Comparison of ENCODE assay signal across 23 cellular contexts in the genomic region with DNA sequence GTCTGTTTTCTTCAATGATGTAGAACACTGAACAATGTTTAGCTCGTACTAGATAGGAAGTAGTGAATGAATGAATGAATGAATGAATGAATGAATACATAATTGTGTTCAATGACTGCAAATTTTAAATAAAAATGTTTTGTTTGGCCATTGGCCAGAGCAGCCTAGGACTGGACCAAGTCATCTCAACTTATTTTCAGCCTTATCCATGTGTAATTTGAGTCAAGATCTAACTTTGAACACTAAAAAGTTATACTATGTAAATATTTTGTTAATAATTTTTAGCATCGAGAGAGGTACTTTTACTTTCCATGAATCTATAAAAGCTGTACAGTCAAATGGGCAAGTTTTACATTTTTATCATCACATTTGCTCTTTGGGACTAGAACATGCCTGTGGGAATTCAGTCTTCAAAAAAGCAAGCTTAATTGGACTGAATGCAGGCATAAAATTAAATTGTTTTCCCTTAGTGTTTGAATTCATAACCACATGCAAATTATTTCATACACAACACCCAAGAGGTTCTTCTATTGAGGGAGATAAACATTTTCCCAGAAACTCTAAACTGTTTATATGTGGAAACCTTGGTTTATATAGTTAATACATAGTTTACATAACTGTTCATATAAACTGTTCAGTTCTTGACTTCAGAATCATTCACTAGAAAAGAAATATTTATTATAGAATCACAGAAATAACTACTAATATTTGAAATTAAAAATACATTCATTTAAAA.
DNase-seq lines count a peak whose midpoint lies in the region; ATAC-seq, FAIRE-seq and TF ChIP-seq lines count a peak whose summit lies in the region.
"Had no signal": no experiment of that assay in that cellular context is flagged by ENCODE, and none has a peak within 500 bp of the region (broad histone marks: within the 10 kb centered on the region; RNA-seq: fewer than 3 reads in every experiment).

No MANE protein-coding gene starts in this region.

- no peak for TF ChIP-seq RAD21 in GM12878 (IDR thresholded peaks at IDR 0.05; ENCODE audit: insufficient read depth, low read depth, low read length)

- H3K4me1 Mint-ChIP-seq in stimulated activated naive B cell treated with anti-CD40 and anti-IgM and Interleukin-4, amounts not matched to agents 10 μg/mL and 1 μg/mL and 100 μg/mL, for 72 hours, result peaks cover 10 to 15% of the 10 kb centered on the region in 2 donors
- H3K4me1 Mint-ChIP-seq: CD4-positive, CD25-positive, alpha-beta regulatory T cell; CD8-positive, alpha-beta memory T cell; H9 had no signal

- H3K4me3 ChIP-seq in GM12878 (no peak overlapping the region), osteoblast (ENCODE audit: insufficient read depth, low read length) (no peak overlapping the region)

- TF ChIP-seq CTCF in GM12878 (IDR thresholded peaks at IDR 0.05 in 2 of 3, conservative IDR thresholded peaks at IDR 0.05 in 1 of 3; ENCODE audit: control insufficient read depth in 2 of 3, extremely low read depth in 1 of 3, insufficient read depth in 1 of 3, low read depth in 3 of 3, low read length in 3 of 3), result no peak
- TF ChIP-seq CTCF in osteoblast (IDR thresholded peaks at IDR 0.05; ENCODE audit: extremely low read depth, low read depth, low read length), result no peak

- H3K4me1 ChIP-seq in GM12878 (ENCODE audit: control insufficient read depth, insufficient read depth, low read length), result 0 out of 2 replicates have a peak, but pooled peaks cover 3% of the 10 kb centered on the region
- H3K4me1 ChIP-seq in osteoblast (ENCODE audit: insufficient read depth, low read length), result no peaks in the 10 kb centered on the region
- H3K4me1 ChIP-seq: BE2C had no signal

- H3K79me2 ChIP-seq in GM12878 (ENCODE audit: control insufficient read depth, insufficient read depth, low read length), result no peaks in the 10 kb centered on the region
- H3K79me2 ChIP-seq in osteoblast (ENCODE audit: insufficient read depth, low read length), result no peaks in the 10 kb centered on the region

- H3K4me3 Mint-ChIP-seq in stimulated activated naive B cell treated with anti-CD40 and anti-IgM and Interleukin-4, amounts not matched to agents 10 μg/mL and 1 μg/mL and 100 μg/mL, for 72 hours, result no peak overlapping the region
- H3K4me3 Mint-ChIP-seq: CD4-positive, CD25-positive, alpha-beta regulatory T cell; CD8-positive, alpha-beta memory T cell; H9 had no signal

- no peaks in the 10 kb centered on the region for H3K27me3 Mint-ChIP-seq in stimulated activated naive B cell treated with anti-CD40 and anti-IgM and Interleukin-4, amounts not matched to agents 10 μg/mL and 1 μg/mL and 100 μg/mL, for 72 hours
- H3K27me3 Mint-ChIP-seq: CD4-positive, CD25-positive, alpha-beta regulatory T cell; CD8-positive, alpha-beta memory T cell had no signal

- POLR2A ChIA-PET in GM12878 (lab: Charles Lee), result no interaction called here

- H3K27me3 ChIP-seq in GM12878 (replicated peaks in 1 of 2; ENCODE audit: control insufficient read depth in 2 of 2, insufficient read depth in 2 of 2, low read length in 1 of 2) (no peaks in the 10 kb centered on the region), osteoblast (ENCODE audit: insufficient read depth, low read length) (no peaks in the 10 kb centered on the region)
- H3K27me3 ChIP-seq: BE2C had no signal

- WGBS in GM12878 (ENCODE audit: insufficient coverage, insufficient replicate concordance, low lambda C conversion rate, missing lambda C conversion rate), result 28% methylated on average over 2 of the region's 2 CpGs

- no peak overlapping the region for H3K9ac ChIP-seq in GM12878 (ENCODE audit: control insufficient read depth, insufficient read depth, low read length)

- DNase-seq in NCI-H526 treated with DMSO at 0.1 percent for 48 hours (lab: John Stamatoyannopoulos, UW), result peak; percentile 78
- DNase-seq in GM12878 (ENCODE audit: low read depth, low spot score), result no peak
- DNase-seq in fibroblast of peridontal ligament (ENCODE audit: extremely low read depth), result peak; percentile 9
- DNase-seq in stimulated activated naive B cell treated with anti-CD40 and anti-IgM and Interleukin-4, amounts not matched to agents 10 μg/mL and 1 μg/mL and 100 μg/mL, for 72 hours, result no peak
- no peak for DNase-seq in head of caudate nucleus
- no peak for DNase-seq in osteoblast (ENCODE audit: insufficient read length, low spot score, missing footprints)
- DNase-seq: ACHN; BE2C; C1 segment of cervical spinal cord; CD4-positive, CD25-positive, alpha-beta regulatory T cell; CD8-positive, alpha-beta memory T cell; COR-L47; DMS 273 treated with DMSO at 0.1 percent for 48 hours; DMS53; DND-41; H9 had no signal

- no peaks in the 10 kb centered on the region for H3K36me3 ChIP-seq in GM12878 (ENCODE audit: control insufficient read depth in 2 of 2, insufficient read depth in 2 of 2, low read length in 1 of 2)
- H3K36me3 ChIP-seq in osteoblast (ENCODE audit: insufficient read depth, low read length), result no peaks in the 10 kb centered on the region
- H3K36me3 ChIP-seq: BE2C had no signal

- ATAC-seq in GM12878, result no peak
- no peak for ATAC-seq in stimulated activated naive B cell treated with anti-CD40 and anti-IgM and Interleukin-4, amounts not matched to agents 10 μg/mL and 1 μg/mL and 100 μg/mL, for 72 hours (replicated peaks)
- no peak for ATAC-seq in GM21528 (IDR thresholded peaks at IDR 0.05; ENCODE audit: low FRiP score, unreplicated experiment)
- ATAC-seq: HepG2 had no signal

- no peaks in the 10 kb centered on the region for H3K36me3 Mint-ChIP-seq in stimulated activated naive B cell treated with anti-CD40 and anti-IgM and Interleukin-4, amounts not matched to agents 10 μg/mL and 1 μg/mL and 100 μg/mL, for 72 hours
- H3K36me3 Mint-ChIP-seq: CD4-positive, CD25-positive, alpha-beta regulatory T cell; CD8-positive, alpha-beta memory T cell had no signal

- CTCF ChIA-PET in GM12878 (lab: Yijun Ruan, JAX), result no interaction called here

- H3K9me3 ChIP-seq in GM12878 (replicated peaks; ENCODE audit: control insufficient read depth, insufficient read depth, low read length), result no peaks in the 10 kb centered on the region; the same call in 2 of the 3 replicates
- no peaks in the 10 kb centered on the region for H3K9me3 ChIP-seq in osteoblast (ENCODE audit: low read depth, low read length)
- H3K9me3 ChIP-seq: BE2C had no signal

- no peak overlapping the region for H3K27ac Mint-ChIP-seq in stimulated activated naive B cell treated with anti-CD40 and anti-IgM and Interleukin-4, amounts not matched to agents 10 μg/mL and 1 μg/mL and 100 μg/mL, for 72 hours
- H3K27ac Mint-ChIP-seq: CD4-positive, CD25-positive, alpha-beta regulatory T cell; CD8-positive, alpha-beta memory T cell; H9 had no signal

- peaks cover 0 to 9% of the 10 kb centered on the region in 2 donors for H3K9me3 Mint-ChIP-seq in stimulated activated naive B cell treated with anti-CD40 and anti-IgM and Interleukin-4, amounts not matched to agents 10 μg/mL and 1 μg/mL and 100 μg/mL, for 72 hours

- intact Hi-C loops in GM12878 (cut with micrococcal nuclease; ENCODE audit: unreplicated experiment) (no loop called here), head of caudate nucleus (cut with DNase I) (no loop called here)

- BruUV-seq in GM12878 (replicated peaks; lab: Mats Ljungman, UMichigan), result no TSS peak

- RAD21 ChIA-PET in GM12878 (lab: Charles Lee; ENCODE audit: unreplicated experiment), result no interaction called here

- H2AFZ ChIP-seq in GM12878 (ENCODE audit: control insufficient read depth, low read depth, low read length), result no peak overlapping the region
- H2AFZ ChIP-seq in osteoblast (ENCODE audit: low read length), result no peak overlapping the region

- FAIRE-seq in GM12878 (lab: Jason Lieb, UNC), result no peak
- FAIRE-seq: A204.1, G401.6, GM12892, GM18507, H1, HepG2 had no signal

- SMC1A ChIA-PET in GM12878 (lab: Charles Lee; ENCODE audit: uncharacterized antibody, unreplicated experiment), result interaction anchor here (0.9 to 1.9 kb wide), 2 partner anchors 17 to 30 kb away, joined by 3 to 5 read pairs; no protein-coding TSS in a partner anchor

- H3K4me2 ChIP-seq in GM12878 (ENCODE audit: control insufficient read depth, insufficient read depth) (no peak overlapping the region), osteoblast (ENCODE audit: insufficient read depth, low read length) (no peak overlapping the region)

- TF ChIP-seq POLR2A in GM12878 (IDR thresholded peaks at IDR 0.05; ENCODE audit: low read depth, low read length), result no peak

- no peaks in the 10 kb centered on the region for H4K20me1 ChIP-seq in GM12878 (ENCODE audit: control insufficient read depth, insufficient read depth)
- H4K20me1 ChIP-seq in osteoblast (ENCODE audit: insufficient read depth, low read length), result no peaks in the 10 kb centered on the region

- no peak for TF ChIP-seq EP300 in GM12878 (IDR thresholded peaks at IDR 0.05; ENCODE audit: borderline replicate concordance in 1 of 2, control insufficient read depth in 1 of 2, low read depth in 2 of 2, low read length in 2 of 2)

- in situ Hi-C loops in GM12878 (cut with MboI), result no loop called here

- H3K27ac ChIP-seq in GM12878 (ENCODE audit: control insufficient read depth, insufficient read depth), result no peak overlapping the region
- no peak overlapping the region for H3K27ac ChIP-seq in osteoblast (ENCODE audit: low read depth, low read length)

TF ChIP-seq in GM12878, 131 proteins besides CTCF, POLR2A, EP300 and RAD21:
- TF ChIP-seq NBN (IDR thresholded peaks at IDR 0.05) (no peak), YY1 (IDR thresholded peaks at IDR 0.05; ENCODE audit: low read depth, low read length) (no peak), ZNF24 (IDR thresholded peaks at IDR 0.05) (peak; percentile 53; the same call in 1 of the 2 replicates), CHD2 (IDR thresholded peaks at IDR 0.05; ENCODE audit: borderline replicate concordance, low read depth, low read length) (no peak), ZSCAN29 (IDR thresholded peaks at IDR 0.05) (no peak)

Comparison
In these comparisons a context has a peak if more than half of its experiments do, and no peak if none do; other contexts are left out.
1. DNase-seq: peak in NCI-H526 treated with DMSO at 0.1 percent for 48 hours (single experiment) and fibroblast of peridontal ligament (single experiment); none in GM12878 (single experiment), stimulated activated naive B cell treated with anti-CD40 and anti-IgM and Interleukin-4, amounts not matched to agents 10 μg/mL and 1 μg/mL and 100 μg/mL, for 72 hours (single experiment), head of caudate nucleus (0 of 42) and osteoblast (single experiment).